In the genomic region with DNA sequence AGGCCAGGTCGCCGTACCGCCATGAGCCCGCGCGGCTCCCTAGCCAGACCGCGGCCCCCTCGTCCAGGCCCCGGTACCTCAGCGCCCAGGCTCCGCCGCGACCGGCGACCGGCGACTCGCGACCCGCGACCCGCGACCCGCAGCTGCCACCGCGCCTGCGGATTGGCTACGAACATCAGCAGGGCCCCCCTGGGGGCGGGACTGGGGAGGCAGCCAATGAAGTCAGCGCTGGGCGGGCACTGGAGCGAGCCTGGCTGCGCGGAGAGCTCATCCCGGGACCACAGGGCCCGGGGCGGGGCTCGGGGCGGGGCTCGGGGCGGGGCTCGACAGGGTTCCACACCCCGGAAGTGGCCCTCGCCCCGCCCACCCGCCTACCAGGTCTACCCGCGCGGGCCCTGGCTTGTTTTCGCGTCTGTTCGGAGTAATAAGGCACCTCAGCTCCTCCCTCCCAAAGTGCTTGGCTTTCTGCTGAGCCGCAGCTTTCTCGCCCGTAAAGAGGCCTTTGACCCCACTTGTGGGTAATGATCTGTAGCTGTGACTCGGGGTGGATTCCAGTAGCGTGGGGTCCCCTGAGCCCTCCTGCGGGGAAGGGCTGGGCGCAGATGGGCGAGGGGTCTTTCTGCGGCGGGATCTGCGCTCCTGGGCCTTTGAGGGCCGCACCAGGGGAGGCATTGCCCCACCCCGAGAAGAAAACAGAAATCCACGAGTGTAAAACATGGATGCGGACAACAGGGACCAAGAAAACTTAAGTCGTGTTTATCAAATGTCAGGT, we compare ENCODE assay signal across 1 cellular context.
A peak's percentile ranks its signal among the peaks of the same experiment; 100 is the strongest.
TF ChIP-seq lines count a peak whose summit lies in the region.

Gene LYSMD4, minus strand, starts transcription at position 170 of the 772 bp plus-strand sequence. CDS start 1,438 bp downstream, outside the sequence.

TF ChIP-seq in GM12878, 131 proteins besides CTCF, POLR2A, EP300 and RAD21 (continued from another document and continues in another):
- TF ChIP-seq SRF (IDR thresholded peaks at IDR 0.05; ENCODE audit: low read depth in 2 of 2, low read length in 2 of 2) (no peak), SMARCA5 (IDR thresholded peaks at IDR 0.05) (peak; percentile 51; the same call in 1 of the 2 replicates), MTA2 (IDR thresholded peaks at IDR 0.05; ENCODE audit: low read depth) (peak; percentile 38; the same call in 1 of the 2 replicates), MTA3 (IDR thresholded peaks at IDR 0.05; ENCODE audit: borderline replicate concordance, low read length) (no peak), MAX (IDR thresholded peaks at IDR 0.05; ENCODE audit: low read depth, low read length) (no peak), RB1 (IDR thresholded peaks at IDR 0.05; ENCODE audit: borderline replicate concordance) (peak; percentile 65; the same call in 1 of the 2 replicates), ATF3 (IDR thresholded peaks at IDR 0.05; ENCODE audit: borderline replicate concordance, extremely low read depth, low read depth, low read length) (no peak), ZNF207 (IDR thresholded peaks at IDR 0.05; ENCODE audit: borderline replicate concordance) (no peak; the same call in 1 of the 2 replicates), RFX5 (IDR thresholded peaks at IDR 0.05; ENCODE audit: low read depth, low read length) (no peak), NR2F1 (conservative IDR thresholded peaks at IDR 0.05) (peak; percentile 73), STAT3 (IDR thresholded peaks at IDR 0.05; ENCODE audit: low read depth, low read length) (no peak), RBBP5 (conservative IDR thresholded peaks at IDR 0.05) (no peak), GATAD2B (conservative IDR thresholded peaks at IDR 0.05; ENCODE audit: low read depth) (no peak; the same call in 1 of the 2 replicates), ZNF217 (IDR thresholded peaks at IDR 0.05) (no peak), NFXL1 (IDR thresholded peaks at IDR 0.05; ENCODE audit: borderline replicate concordance) (no peak), E2F8 (IDR thresholded peaks at IDR 0.05; ENCODE audit: low read depth, partially characterized antibody) (no peak), TCF3 (IDR thresholded peaks at IDR 0.05; ENCODE audit: borderline replicate concordance, insufficient read depth, low read depth, low read length) (no peak), HCFC1 (IDR thresholded peaks at IDR 0.05; ENCODE audit: low read length) (no peak), CEBPZ (IDR thresholded peaks at IDR 0.05; ENCODE audit: low read depth, low read length) (no peak), ETV6 (conservative IDR thresholded peaks at IDR 0.05 in 1 of 2, IDR thresholded peaks at IDR 0.05 in 1 of 2; ENCODE audit: borderline replicate concordance in 1 of 2, low read depth in 1 of 2) (no peak), RELA (IDR thresholded peaks at IDR 0.05; ENCODE audit: borderline replicate concordance, partially characterized antibody) (no peak), CREM (IDR thresholded peaks at IDR 0.05; ENCODE audit: low read depth) (no peak), MYC (IDR thresholded peaks at IDR 0.05; ENCODE audit: insufficient read depth, insufficient read length, insufficient replicate concordance, low read length, severe bottlenecking) (no peak), DPF2 (IDR thresholded peaks at IDR 0.05) (peak; percentile 8), ZBTB4 (CRISPR knock-in tag; IDR thresholded peaks at IDR 0.05) (no peak), IKZF2 (IDR thresholded peaks at IDR 0.05) (peak; percentile 29 to 31; a peak in 1 of 4 replicates), ZNF24 (IDR thresholded peaks at IDR 0.05) (no peak), LARP7 (IDR thresholded peaks at IDR 0.05) (peak; percentile 23), SP1 (IDR thresholded peaks at IDR 0.05; ENCODE audit: low read depth, low read length) (peak; percentile 73), SMAD1 (IDR thresholded peaks at IDR 0.05; ENCODE audit: low read depth, partially characterized antibody) (no peak), ELK1 (IDR thresholded peaks at IDR 0.05; ENCODE audit: low read depth, low read length) (no peak), ZNF274 (IDR thresholded peaks at IDR 0.05; ENCODE audit: insufficient read depth, insufficient read length) (no peak), TCF12 (IDR thresholded peaks at IDR 0.05; ENCODE audit: low read depth, low read length) (no peak), USF2 (IDR thresholded peaks at IDR 0.05; ENCODE audit: borderline replicate concordance, low read depth, low read length) (no peak), SUPT20H (IDR thresholded peaks at IDR 0.05; ENCODE audit: borderline replicate concordance, control insufficient read depth, low read depth, low read length) (no peak)
- TF ChIP-seq, protein P1, sequence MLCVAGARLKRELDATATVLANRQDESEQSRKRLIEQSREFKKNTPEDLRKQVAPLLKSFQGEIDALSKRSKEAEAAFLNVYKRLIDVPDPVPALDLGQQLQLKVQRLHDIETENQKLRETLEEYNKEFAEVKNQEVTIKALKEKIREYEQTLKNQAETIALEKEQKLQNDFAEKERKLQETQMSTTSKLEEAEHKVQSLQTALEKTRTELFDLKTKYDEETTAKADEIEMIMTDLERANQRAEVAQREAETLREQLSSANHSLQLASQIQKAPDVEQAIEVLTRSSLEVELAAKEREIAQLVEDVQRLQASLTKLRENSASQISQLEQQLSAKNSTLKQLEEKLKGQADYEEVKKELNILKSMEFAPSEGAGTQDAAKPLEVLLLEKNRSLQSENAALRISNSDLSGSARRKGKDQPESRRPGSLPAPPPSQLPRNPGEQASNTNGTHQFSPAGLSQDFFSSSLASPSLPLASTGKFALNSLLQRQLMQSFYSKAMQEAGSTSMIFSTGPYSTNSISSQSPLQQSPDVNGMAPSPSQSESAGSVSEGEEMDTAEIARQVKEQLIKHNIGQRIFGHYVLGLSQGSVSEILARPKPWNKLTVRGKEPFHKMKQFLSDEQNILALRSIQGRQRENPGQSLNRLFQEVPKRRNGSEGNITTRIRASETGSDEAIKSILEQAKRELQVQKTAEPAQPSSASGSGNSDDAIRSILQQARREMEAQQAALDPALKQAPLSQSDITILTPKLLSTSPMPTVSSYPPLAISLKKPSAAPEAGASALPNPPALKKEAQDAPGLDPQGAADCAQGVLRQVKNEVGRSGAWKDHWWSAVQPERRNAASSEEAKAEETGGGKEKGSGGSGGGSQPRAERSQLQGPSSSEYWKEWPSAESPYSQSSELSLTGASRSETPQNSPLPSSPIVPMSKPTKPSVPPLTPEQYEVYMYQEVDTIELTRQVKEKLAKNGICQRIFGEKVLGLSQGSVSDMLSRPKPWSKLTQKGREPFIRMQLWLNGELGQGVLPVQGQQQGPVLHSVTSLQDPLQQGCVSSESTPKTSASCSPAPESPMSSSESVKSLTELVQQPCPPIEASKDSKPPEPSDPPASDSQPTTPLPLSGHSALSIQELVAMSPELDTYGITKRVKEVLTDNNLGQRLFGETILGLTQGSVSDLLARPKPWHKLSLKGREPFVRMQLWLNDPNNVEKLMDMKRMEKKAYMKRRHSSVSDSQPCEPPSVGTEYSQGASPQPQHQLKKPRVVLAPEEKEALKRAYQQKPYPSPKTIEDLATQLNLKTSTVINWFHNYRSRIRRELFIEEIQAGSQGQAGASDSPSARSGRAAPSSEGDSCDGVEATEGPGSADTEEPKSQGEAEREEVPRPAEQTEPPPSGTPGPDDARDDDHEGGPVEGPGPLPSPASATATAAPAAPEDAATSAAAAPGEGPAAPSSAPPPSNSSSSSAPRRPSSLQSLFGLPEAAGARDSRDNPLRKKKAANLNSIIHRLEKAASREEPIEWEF (IDR thresholded peaks at IDR 0.05; ENCODE audit: insufficient replicate concordance, low read depth, low read length) = no peak
- TF ChIP-seq, protein P2, sequence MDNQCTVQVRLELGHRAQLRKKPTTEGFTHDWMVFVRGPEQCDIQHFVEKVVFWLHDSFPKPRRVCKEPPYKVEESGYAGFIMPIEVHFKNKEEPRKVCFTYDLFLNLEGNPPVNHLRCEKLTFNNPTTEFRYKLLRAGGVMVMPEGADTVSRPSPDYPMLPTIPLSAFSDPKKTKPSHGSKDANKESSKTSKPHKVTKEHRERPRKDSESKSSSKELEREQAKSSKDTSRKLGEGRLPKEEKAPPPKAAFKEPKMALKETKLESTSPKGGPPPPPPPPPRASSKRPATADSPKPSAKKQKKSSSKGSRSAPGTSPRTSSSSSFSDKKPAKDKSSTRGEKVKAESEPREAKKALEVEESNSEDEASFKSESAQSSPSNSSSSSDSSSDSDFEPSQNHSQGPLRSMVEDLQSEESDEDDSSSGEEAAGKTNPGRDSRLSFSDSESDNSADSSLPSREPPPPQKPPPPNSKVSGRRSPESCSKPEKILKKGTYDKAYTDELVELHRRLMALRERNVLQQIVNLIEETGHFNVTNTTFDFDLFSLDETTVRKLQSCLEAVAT (IDR thresholded peaks at IDR 0.05) = 0 out of 2 replicates have a peak, but pooled peaks have one; percentile 38
